ENCODE assay signal across 15 cellular contexts in genomic region chr9:134462304-134462703, GRCh38.
DNase-seq lines count a peak whose midpoint lies in the region; ATAC-seq and TF ChIP-seq lines count a peak whose summit lies in the region.
"Had no signal": no experiment of that assay in that cellular context is flagged by ENCODE, and none has a peak within 500 bp of the region (broad histone marks: within the 10 kb centered on the region; RNA-seq: fewer than 3 reads in every experiment).

No MANE protein-coding gene starts in this region.

- H3F3A ChIP-seq in Loucy (ENCODE audit: low read depth) (no peaks in the 10 kb centered on the region), neural progenitor cell (ENCODE audit: low read depth) (no peaks in the 10 kb centered on the region)

- H3K27ac Mint-ChIP-seq in chondrocyte (ENCODE audit: unreplicated experiment) (peak overlapping the region; percentile 27), neural progenitor cell (peak overlapping the region; percentile 46)
- H3K27ac Mint-ChIP-seq: B cell; CD4-positive, alpha-beta memory T cell had no signal

- DNase-seq in chondrocyte (ENCODE audit: low spot score) (no peak), neural progenitor cell (ENCODE audit: low spot score) (no peak), CD1c-positive myeloid dendritic cell (ENCODE audit: extremely low spot score) (no peak), NCI-H2171 (lab: John Stamatoyannopoulos, UW) (no peak)
- DNase-seq: Calu3; CD4-positive, alpha-beta memory T cell; DMS79 treated with DMSO at 0.1 percent for 48 hours; GM23248 had no signal

- H2AFZ ChIP-seq in Loucy (ENCODE audit: low read length) (no peak overlapping the region), neural progenitor cell (replicated peaks) (no peak overlapping the region)
- H2AFZ ChIP-seq: GM23248 had no signal

- H3K79me2 ChIP-seq in Loucy (ENCODE audit: insufficient read depth, low read length) (no peaks in the 10 kb centered on the region; the same call in 1 of the 2 replicates), neural progenitor cell (ENCODE audit: low read depth) (no peaks in the 10 kb centered on the region)

- H3K4me2 ChIP-seq in BLaER1 (peak overlapping the region; percentile 90), Loucy (ENCODE audit: low read depth, low read length, poor library complexity, severe bottlenecking) (peak overlapping the region; percentile 16), neural progenitor cell (no peak overlapping the region)

- H3K36me3 ChIP-seq in BLaER1 (no peaks in the 10 kb centered on the region), Loucy (ENCODE audit: insufficient read depth, low read length) (no peaks in the 10 kb centered on the region), neural progenitor cell (no peaks in the 10 kb centered on the region)
- H3K36me3 ChIP-seq: HAP-1 had no signal

- peak overlapping the region; percentile 44 for H3K9ac ChIP-seq in BLaER1
- peak overlapping the region; percentile 36 for H3K9ac ChIP-seq in Loucy (ENCODE audit: low read depth, low read length, poor library complexity, severe bottlenecking)
- no peak overlapping the region for H3K9ac ChIP-seq in neural progenitor cell
- H3K9ac ChIP-seq: GM23248 had no signal

- no peaks in the 10 kb centered on the region for H3K9me2 ChIP-seq in Loucy (replicated peaks; ENCODE audit: low read depth, low read length)

- TF ChIP-seq CTCF in Loucy (conservative IDR thresholded peaks at IDR 0.05; ENCODE audit: low read length) (no peak), chondrocyte (IDR thresholded peaks at IDR 0.05) (no peak), neural progenitor cell (IDR thresholded peaks at IDR 0.05) (no peak)

- peaks cover 76% of the 10 kb centered on the region for H3K4me1 ChIP-seq in BLaER1
- H3K4me1 ChIP-seq in Loucy (ENCODE audit: insufficient read depth, low read length, poor library complexity, severe bottlenecking): peaks cover 65% of the 10 kb centered on the region
- H3K4me1 ChIP-seq in neural progenitor cell: peaks cover 9% of the 10 kb centered on the region
- H3K4me1 ChIP-seq: HAP-1 had no signal

- peak overlapping the region; percentile 97 for H3K27ac ChIP-seq in BLaER1
- no peak overlapping the region for H3K27ac ChIP-seq in neural progenitor cell
- H3K27ac ChIP-seq: C4-2B, GM23248 had no signal

- H3K4me3 ChIP-seq in BLaER1 (no peak overlapping the region), Loucy (ENCODE audit: low read length, poor library complexity, severe bottlenecking) (no peak overlapping the region), neural progenitor cell (no peak overlapping the region)
- H3K4me3 ChIP-seq: GM12878, GM23248, HAP-1 had no signal

- H3K27me3 Mint-ChIP-seq in chondrocyte (ENCODE audit: low read depth) (no peaks in the 10 kb centered on the region), neural progenitor cell (ENCODE audit: insufficient read depth, low read depth) (peaks cover 2% of the 10 kb centered on the region)
- H3K27me3 Mint-ChIP-seq: B cell; CD4-positive, alpha-beta memory T cell had no signal

- H3K27me3 ChIP-seq in BLaER1: no peaks in the 10 kb centered on the region
- H3K27me3 ChIP-seq in Loucy (ENCODE audit: insufficient read depth, low read length, poor library complexity, severe bottlenecking): no peaks in the 10 kb centered on the region
- H3K27me3 ChIP-seq in neural progenitor cell: no peaks in the 10 kb centered on the region

- peaks cover 5% of the 10 kb centered on the region for H3K9me3 ChIP-seq in BLaER1
- no peaks in the 10 kb centered on the region; the same call in 1 of the 2 replicates for H3K9me3 ChIP-seq in Loucy (ENCODE audit: insufficient read depth, low read depth, low read length)
- H3K9me3 ChIP-seq in neural progenitor cell (ENCODE audit: low read depth): no peaks in the 10 kb centered on the region
- H3K9me3 ChIP-seq: HAP-1 had no signal

- H3K4me1 Mint-ChIP-seq in chondrocyte (ENCODE audit: low read depth) (peaks cover 21% of the 10 kb centered on the region), neural progenitor cell (peaks cover 15% of the 10 kb centered on the region)
- H3K4me1 Mint-ChIP-seq: B cell had no signal

- H3K4me3 Mint-ChIP-seq in chondrocyte (ENCODE audit: unreplicated experiment) (no peak overlapping the region), neural progenitor cell (no peak overlapping the region)
- H3K4me3 Mint-ChIP-seq: B cell; CD4-positive, alpha-beta memory T cell had no signal

- ATAC-seq in SK-N-SH treated with all-trans-retinoic acid at 6 μM for 48 hours: no peak
- ATAC-seq: GM12878 had no signal

- H3K36me3 Mint-ChIP-seq in chondrocyte (ENCODE audit: low read depth) (no peaks in the 10 kb centered on the region), neural progenitor cell (no peaks in the 10 kb centered on the region)
- H3K36me3 Mint-ChIP-seq: CD4-positive, alpha-beta memory T cell had no signal

- H3K9me3 Mint-ChIP-seq in chondrocyte (ENCODE audit: low read depth) (no peaks in the 10 kb centered on the region), neural progenitor cell (no peaks in the 10 kb centered on the region)

- H4K20me1 ChIP-seq in BLaER1: no peaks in the 10 kb centered on the region
- no peaks in the 10 kb centered on the region for H4K20me1 ChIP-seq in Loucy (ENCODE audit: insufficient read depth, low read length, poor library complexity, severe bottlenecking)
- no peaks in the 10 kb centered on the region for H4K20me1 ChIP-seq in neural progenitor cell (ENCODE audit: low read depth)

TF ChIP-seq in SK-N-SH treated with all-trans-retinoic acid at 6 μM for 48 hours, 23 proteins besides CTCF, POLR2A, EP300 and RAD21:
- TF ChIP-seq CSRNP3 (CRISPR knock-in tag; IDR thresholded peaks at IDR 0.05) (no peak), ISL1 (CRISPR knock-in tag; IDR thresholded peaks at IDR 0.05) (no peak), ARNTL (CRISPR knock-in tag; IDR thresholded peaks at IDR 0.05; ENCODE audit: borderline replicate concordance, low read depth) (no peak), ZFP3 (CRISPR knock-in tag; IDR thresholded peaks at IDR 0.05) (no peak), ZC3H10 (CRISPR knock-in tag; IDR thresholded peaks at IDR 0.05) (no peak)
